ENCODE assay signal across 25 cellular contexts in the genomic region with DNA sequence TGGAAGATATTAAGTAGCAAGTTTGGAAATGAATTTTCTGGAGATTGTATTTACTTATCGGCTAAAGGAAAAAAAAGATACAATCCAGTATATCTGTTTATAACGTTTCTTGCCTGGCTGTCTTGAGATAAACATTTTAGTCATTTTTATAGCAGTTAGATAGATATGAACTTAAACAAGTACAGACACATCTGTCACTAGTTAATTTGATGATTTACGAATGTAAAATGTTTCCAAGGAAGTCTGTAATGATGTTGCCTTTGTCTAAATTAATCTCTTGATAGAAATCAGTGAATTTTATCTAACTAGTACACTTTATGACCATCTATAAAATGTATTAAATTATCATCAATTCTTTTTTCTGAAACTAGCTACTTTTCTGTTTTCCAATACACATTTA. TPM values are rescaled to one million over a fixed set of nuclear protein-coding genes. Genes with fewer than 3 reads are reported as not detected.
"Had no signal": no experiment of that assay in that cellular context is flagged by ENCODE, and none has a peak within 500 bp of the region (broad histone marks: within the 10 kb centered on the region; RNA-seq: fewer than 3 reads in every experiment).

No MANE protein-coding gene starts in this region.

- H3K4me1 ChIP-seq: ascending aorta, breast epithelium, SJCRH30 had no signal

- H3K27me3 ChIP-seq: ascending aorta, SJCRH30 had no signal

- DNase-seq: activated CD4-positive, alpha-beta T cell treated with anti-CD3 and anti-CD28 coated beads, Interleukin-2, amount 10 ng/mL, durations not matched to agents 24 days and 14 days; activated CD4-positive, alpha-beta T cell treated with anti-CD3 and anti-CD28 coated beads, Interleukin-2, amount 50 U/mL, for 4 hours; activated CD8-positive, alpha-beta T cell treated with anti-CD3 and anti-CD28 coated beads for 36 hours; activated gamma-delta T cell; activated naive CD4-positive, alpha-beta T cell treated with Interleukin-2 at 50 U/mL for 16 hours; activated naive CD8-positive, alpha-beta T cell treated with anti-CD3 and anti-CD28 coated beads, Interleukin-2, amount 10 ng/mL, durations not matched to agents 7 days and 5 days; activated T-cell treated with anti-CD3 and anti-CD28 coated beads, Interleukin-2, amount 50 U/mL, for 24 hours; amygdala; caudate nucleus; NCI-H1105 treated with DMSO at 0.1 percent for 48 hours; NCI-H1436; NCI-H1694 treated with DMSO at 0.1 percent for 48 hours; NCI-H2029; NCI-H345; NCI-H524 treated with DMSO at 0.1 percent for 48 hours; SHP77; SJCRH30; SW 1271; T-helper 1 cell; T-helper 2 cell; T-helper 9 cell had no signal

- H3K27ac ChIP-seq: ascending aorta, breast epithelium, SJCRH30 had no signal

- H3K9me3 ChIP-seq: ascending aorta, breast epithelium, SJCRH30 had no signal

- H3K4me3 ChIP-seq: ascending aorta, breast epithelium, SJCRH30 had no signal

- H3K36me3 ChIP-seq: ascending aorta, breast epithelium, SJCRH30 had no signal

RNA-seq across cellular contexts. Expression of gene BMPR1B, which starts 5.7 kb away (rescaled TPM):
- total RNA-seq: activated CD4-positive, alpha-beta T cell treated with anti-CD3 and anti-CD28 coated beads, Interleukin-2, amount 10 ng/mL, durations not matched to agents 24 days and 14 days; activated CD8-positive, alpha-beta T cell treated with anti-CD3 and anti-CD28 coated beads for 36 hours; activated naive CD8-positive, alpha-beta T cell treated with anti-CD3 and anti-CD28 coated beads, Interleukin-2, amount 10 ng/mL, durations not matched to agents 7 days and 5 days; activated T-helper 2 cell treated with anti-CD3 and anti-CD28 coated beads, Interferon-gamma antibody, Interleukin-2, Interleukin-4, amounts not matched to agents 10 μg/mL and 5 μg/mL and 100 μg/mL, durations not matched to agents 14 hours and 24 hours and 36 hours; RPMI7951 had no signal
